13 cellular contexts compared by ENCODE assay signal in the genomic region with DNA sequence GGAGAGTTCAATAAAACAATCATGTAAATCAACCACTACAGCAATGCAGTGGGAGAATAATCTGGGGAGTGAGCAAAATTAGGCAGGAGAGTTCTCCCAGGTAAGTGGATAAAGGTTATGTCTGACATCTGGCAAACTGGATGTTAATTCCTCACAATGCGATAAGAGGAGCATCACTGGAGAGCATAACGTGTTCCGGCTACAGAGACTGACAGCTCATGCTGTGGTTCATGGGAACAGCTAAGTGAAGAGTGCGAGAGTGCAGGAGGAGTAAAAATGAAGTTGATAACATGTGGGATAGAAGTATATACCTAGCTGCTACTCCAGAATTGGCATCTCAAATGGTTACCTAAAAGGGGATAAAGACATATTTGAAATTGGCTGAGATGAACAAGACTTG.
A peak's percentile ranks its signal among the peaks of the same experiment; 100 is the strongest.
DNase-seq lines count a peak whose midpoint lies in the region; TF ChIP-seq lines count a peak whose summit lies in the region.
"Had no signal": no experiment of that assay in that cellular context is flagged by ENCODE, and none has a peak within 500 bp of the region (broad histone marks: within the 10 kb centered on the region; RNA-seq: fewer than 3 reads in every experiment).

No MANE protein-coding gene starts in this region.

- H3F3A ChIP-seq in neural progenitor cell (ENCODE audit: low read depth) = no peaks in the 10 kb centered on the region

- no peak for DNase-seq in cardiac muscle cell (ENCODE audit: low read depth in 1 of 2, low spot score in 1 of 2)
- DNase-seq in cardiac septum (ENCODE audit: low spot score) = no peak
- DNase-seq in BE2C = peak; percentile 9
- DNase-seq in amniotic epithelial cell (ENCODE audit: low read depth) = peak; percentile 37
- no peak for DNase-seq in neural progenitor cell (ENCODE audit: low spot score)
- DNase-seq in OCI-M2 (lab: John Stamatoyannopoulos, UW; ENCODE audit: unreplicated experiment) = no peak
- no peak for DNase-seq in effector CD4-positive, alpha-beta T cell
- DNase-seq: CD4-positive, alpha-beta memory T cell; DMS79; GM23248 had no signal

- H3K36me3 Mint-ChIP-seq in neural progenitor cell = no peaks in the 10 kb centered on the region
- H3K36me3 Mint-ChIP-seq: CD4-positive, alpha-beta memory T cell had no signal

- H3K4me1 ChIP-seq in cardiac muscle cell (ENCODE audit: low read depth) (peaks cover 29% of the 10 kb centered on the region), BE2C (no peaks in the 10 kb centered on the region), neural progenitor cell (no peaks in the 10 kb centered on the region)

- H3K4me1 Mint-ChIP-seq in neural progenitor cell = peaks cover 14% of the 10 kb centered on the region
- H3K4me1 Mint-ChIP-seq: B cell; CD4-positive, alpha-beta memory T cell had no signal

- no peaks in the 10 kb centered on the region for H3K79me2 ChIP-seq in neural progenitor cell (ENCODE audit: low read depth)

- H3K9me3 Mint-ChIP-seq in neural progenitor cell = no peaks in the 10 kb centered on the region

- H3K27ac Mint-ChIP-seq in neural progenitor cell = peak overlapping the region; percentile 39
- H3K27ac Mint-ChIP-seq: B cell; CD4-positive, alpha-beta memory T cell had no signal

- H3K9ac ChIP-seq in neural progenitor cell = no peak overlapping the region
- H3K9ac ChIP-seq: GM23248 had no signal

- H4K20me1 ChIP-seq in neural progenitor cell (ENCODE audit: low read depth) = no peaks in the 10 kb centered on the region

- no peak overlapping the region for H2AFZ ChIP-seq in neural progenitor cell (replicated peaks)
- H2AFZ ChIP-seq: GM23248 had no signal

- no peak overlapping the region for H3K4me3 Mint-ChIP-seq in neural progenitor cell
- H3K4me3 Mint-ChIP-seq: B cell; CD4-positive, alpha-beta memory T cell had no signal

- no peaks in the 10 kb centered on the region for H3K9me3 ChIP-seq in cardiac muscle cell (ENCODE audit: low read depth)
- H3K9me3 ChIP-seq in BE2C = no peaks in the 10 kb centered on the region
- no peaks in the 10 kb centered on the region for H3K9me3 ChIP-seq in neural progenitor cell (ENCODE audit: low read depth)

- TF ChIP-seq CTCF in cardiac muscle cell (IDR thresholded peaks at IDR 0.05; ENCODE audit: low read depth, low read length) (no peak), BE2C (IDR thresholded peaks at IDR 0.05; ENCODE audit: low read depth, low read length) (no peak), neural progenitor cell (IDR thresholded peaks at IDR 0.05) (no peak)

- H3K36me3 ChIP-seq in cardiac muscle cell = no peaks in the 10 kb centered on the region
- H3K36me3 ChIP-seq in BE2C = no peaks in the 10 kb centered on the region
- H3K36me3 ChIP-seq in neural progenitor cell = no peaks in the 10 kb centered on the region

- H3K27me3 Mint-ChIP-seq in neural progenitor cell (ENCODE audit: insufficient read depth, low read depth) = no peaks in the 10 kb centered on the region

- no peaks in the 10 kb centered on the region for H3K27me3 ChIP-seq in cardiac muscle cell
- H3K27me3 ChIP-seq in BE2C = peaks cover 12% of the 10 kb centered on the region
- no peaks in the 10 kb centered on the region for H3K27me3 ChIP-seq in neural progenitor cell

- H3K27ac ChIP-seq in cardiac muscle cell (peak overlapping the region; percentile 14), neural progenitor cell (no peak overlapping the region)
- H3K27ac ChIP-seq: C4-2B, GM23248 had no signal

- intact Hi-C loops in cardiac septum (cut with DNase I) = no loop called here

- no peak overlapping the region for H3K4me3 ChIP-seq in cardiac muscle cell
- no peak overlapping the region for H3K4me3 ChIP-seq in BE2C (ENCODE audit: low read depth, low read length)
- H3K4me3 ChIP-seq in neural progenitor cell = no peak overlapping the region
- H3K4me3 ChIP-seq: GM12878, GM23248 had no signal

- H3K4me2 ChIP-seq in neural progenitor cell = no peak overlapping the region

Comparison
In these comparisons a context has a peak if more than half of its experiments do, and no peak if none do; other contexts are left out.
1. DNase-seq: peak in BE2C (single experiment) and amniotic epithelial cell (single experiment); none in cardiac muscle cell (0 of 2), cardiac septum (single experiment), neural progenitor cell (single experiment), OCI-M2 (single experiment) and effector CD4-positive, alpha-beta T cell (single experiment).